9 cellular contexts compared by ENCODE assay signal in the genomic region with DNA sequence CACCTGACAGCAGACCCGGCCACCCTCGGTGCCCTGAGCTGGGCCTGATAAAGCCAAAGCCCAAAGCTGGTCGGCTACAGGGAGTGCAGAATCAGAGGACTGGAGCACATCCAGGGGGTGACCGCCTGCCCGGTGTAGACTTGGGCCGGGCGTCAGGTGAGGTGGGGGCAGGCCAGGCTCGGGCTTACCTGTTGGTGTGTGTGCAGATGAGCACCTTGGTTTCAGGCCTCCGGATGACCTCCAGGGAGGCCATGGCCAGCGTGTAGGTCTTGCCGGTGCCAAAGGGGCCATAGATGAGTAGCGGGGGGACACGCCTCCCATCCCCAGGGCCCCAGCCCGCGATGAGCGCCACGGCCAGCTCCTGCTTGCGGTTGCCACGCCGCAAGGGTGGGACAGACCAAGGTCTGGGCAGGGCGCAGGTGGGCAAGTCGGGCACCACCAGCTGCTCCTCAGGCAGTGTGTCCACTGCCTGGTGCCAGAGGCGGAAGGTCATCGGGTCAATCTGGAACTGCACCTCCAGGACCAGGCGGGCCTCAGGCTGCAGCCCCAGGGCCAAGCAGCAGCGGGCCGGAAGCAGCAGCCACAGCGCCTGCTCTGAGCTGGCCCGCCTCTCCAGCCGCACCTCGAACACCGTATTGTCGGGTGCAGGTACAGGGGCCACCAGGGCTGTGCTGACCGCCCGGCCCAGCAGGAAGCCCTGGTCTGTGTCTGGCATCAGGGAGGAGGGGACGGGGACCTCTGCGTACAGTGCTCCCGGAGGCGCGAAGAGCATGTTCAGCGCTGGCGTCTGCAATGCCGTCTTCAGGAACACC. TPM values are rescaled to one million over a fixed set of nuclear protein-coding genes. Genes with fewer than 3 reads are reported as not detected.
DNase-seq lines count a peak whose midpoint lies in the region; ATAC-seq and TF ChIP-seq lines count a peak whose summit lies in the region.
"Had no signal": no experiment of that assay in that cellular context is flagged by ENCODE, and none has a peak within 500 bp of the region (broad histone marks: within the 10 kb centered on the region; RNA-seq: fewer than 3 reads in every experiment).

No MANE protein-coding gene starts in this region.

- H3K27ac ChIP-seq in skin epidermis (peak overlapping the region in 9 of 21 experiments; percentile 7 to 76 (median 29)), trophoblast cell (ENCODE audit: low read depth, low read length) (no peak overlapping the region), ovary (no peak overlapping the region)
- H3K27ac ChIP-seq: SK-N-MC had no signal

- H3K4me1 ChIP-seq in trophoblast cell (ENCODE audit: control insufficient read depth in 1 of 2, insufficient read depth in 2 of 2, low read length in 2 of 2) (peaks cover 0 to 3% of the 10 kb centered on the region in 2 experiments), ovary (ENCODE audit: insufficient read depth) (peaks cover 5% of the 10 kb centered on the region)

- no peak overlapping the region for H3K23ac ChIP-seq in trophoblast cell (ENCODE audit: low read length)

- no peak overlapping the region for H4K91ac ChIP-seq in trophoblast cell (ENCODE audit: low read depth, low read length)

- POLR2A ChIA-PET in activated CD4-positive, alpha-beta memory T cell treated with anti-CD3 and anti-CD28 coated beads, Interleukin-2, amount 10 ng/mL, durations not matched to agents 7 days and 5 days (lab: Charles Lee) = interaction anchor here (0.6 to 2.8 kb wide), 15 partner anchors 16 to 470 kb away, joined by 3 to 19 read pairs (median 5); a partner anchor contains a TSS

- H3K9ac ChIP-seq in trophoblast cell (ENCODE audit: low read length) = no peak overlapping the region

- intact Hi-C loops in ovary (cut with DNase I) = no loop called here

- no peak overlapping the region for H4K8ac ChIP-seq in trophoblast cell (ENCODE audit: low read depth, low read length)

- no peak for TF ChIP-seq POLR2A in ovary (IDR thresholded peaks at IDR 0.05)

- peaks cover 13 to 34% of the 10 kb centered on the region in 2 experiments for H3K36me3 ChIP-seq in trophoblast cell (ENCODE audit: control insufficient read depth in 1 of 2, insufficient read depth in 2 of 2, low read length in 2 of 2)
- H3K36me3 ChIP-seq in ovary = no peaks in the 10 kb centered on the region

- no peak overlapping the region for H2AK5ac ChIP-seq in trophoblast cell (ENCODE audit: low read length)

- H3K36me3 Mint-ChIP-seq in activated CD4-positive, alpha-beta memory T cell treated with anti-CD3 and anti-CD28 coated beads, Interleukin-2, amount 10 ng/mL, durations not matched to agents 7 days and 5 days (ENCODE audit: low read depth) = peaks cover 37% of the 10 kb centered on the region

- no peak overlapping the region for H3K14ac ChIP-seq in trophoblast cell (ENCODE audit: low read length)

- peak; percentile 47 for DNase-seq in activated CD4-positive, alpha-beta memory T cell treated with anti-CD3 and anti-CD28 coated beads, Interleukin-2, amount 10 ng/mL, durations not matched to agents 7 days and 5 days
- DNase-seq in trophoblast cell = no peak
- no peak for DNase-seq in NCI-H526 treated with DMSO at 0.1 percent for 48 hours (lab: John Stamatoyannopoulos, UW)
- no peak for DNase-seq in ovary

- H3K27me3 Mint-ChIP-seq in activated CD4-positive, alpha-beta memory T cell treated with anti-CD3 and anti-CD28 coated beads, Interleukin-2, amount 10 ng/mL, durations not matched to agents 7 days and 5 days = no peaks in the 10 kb centered on the region

- peaks cover 6% of the 10 kb centered on the region for H3K9me3 ChIP-seq in trophoblast cell (ENCODE audit: insufficient read depth, low read depth, low read length)
- H3K9me3 ChIP-seq in ovary = no peaks in the 10 kb centered on the region

- TF ChIP-seq CTCF in ovary (IDR thresholded peaks at IDR 0.05) = no peak

- H3K79me1 ChIP-seq in trophoblast cell (ENCODE audit: low read length) = no peaks in the 10 kb centered on the region

- H3K27ac Mint-ChIP-seq in activated CD4-positive, alpha-beta memory T cell treated with anti-CD3 and anti-CD28 coated beads, Interleukin-2, amount 10 ng/mL, durations not matched to agents 7 days and 5 days = peak overlapping the region; percentile 73

- H3K18ac ChIP-seq in trophoblast cell (ENCODE audit: low read length) = no peak overlapping the region

- no peak overlapping the region for H3K4ac ChIP-seq in trophoblast cell (ENCODE audit: low read depth, low read length)

- ATAC-seq in GM18868 (IDR thresholded peaks at IDR 0.05; ENCODE audit: unreplicated experiment) (peak; percentile 12), HG02759 (IDR thresholded peaks at IDR 0.05; ENCODE audit: unreplicated experiment) (peak; percentile 25)

- H3K9me3 Mint-ChIP-seq in activated CD4-positive, alpha-beta memory T cell treated with anti-CD3 and anti-CD28 coated beads, Interleukin-2, amount 10 ng/mL, durations not matched to agents 7 days and 5 days = no peaks in the 10 kb centered on the region

- no peak overlapping the region for H3K4me2 ChIP-seq in trophoblast cell (ENCODE audit: low read length)

- H3K4me1 Mint-ChIP-seq in activated CD4-positive, alpha-beta memory T cell treated with anti-CD3 and anti-CD28 coated beads, Interleukin-2, amount 10 ng/mL, durations not matched to agents 7 days and 5 days = peaks cover 32% of the 10 kb centered on the region

- no peak overlapping the region for H2BK5ac ChIP-seq in trophoblast cell (ENCODE audit: low read depth, low read length, poor library complexity)

- no peak overlapping the region for H2AFZ ChIP-seq in trophoblast cell (ENCODE audit: insufficient read depth, low read length, poor library complexity)

- CTCF ChIA-PET in activated CD4-positive, alpha-beta memory T cell treated with anti-CD3 and anti-CD28 coated beads, Interleukin-2, amount 10 ng/mL, durations not matched to agents 7 days and 5 days (lab: Charles Lee) = interaction anchor here (2.2 to 2.4 kb wide), 2 partner anchors 31 to 73 kb away, joined by 8 to 10 read pairs; a partner anchor contains a TSS

- peak overlapping the region in 5 of 7 experiments; percentile 4 to 22 (median 6) for H3K4me3 ChIP-seq in skin epidermis
- H3K4me3 ChIP-seq in trophoblast cell (ENCODE audit: low read depth, low read length) = no peak overlapping the region
- H3K4me3 ChIP-seq in ovary = no peak overlapping the region
- H3K4me3 ChIP-seq: SK-N-MC had no signal

- H2BK12ac ChIP-seq in trophoblast cell (ENCODE audit: low read length) = no peak overlapping the region

- no peak for TF ChIP-seq EP300 in ovary (IDR thresholded peaks at IDR 0.05)

- WGBS in trophoblast cell (ENCODE audit: extremely low coverage, insufficient coverage, insufficient read length) = no CpG with 5 or more reads among the region's 43 CpGs
- 89 to 90% (median 89%) methylated on average over 34 to 43 of the region's 43 CpGs for WGBS in ovary, 3 donors

- no peak overlapping the region for H4K12ac ChIP-seq in trophoblast cell (ENCODE audit: low read depth, low read length)

- H3K4me3 Mint-ChIP-seq in activated CD4-positive, alpha-beta memory T cell treated with anti-CD3 and anti-CD28 coated beads, Interleukin-2, amount 10 ng/mL, durations not matched to agents 7 days and 5 days = peak overlapping the region; percentile 63

- H3K27me3 ChIP-seq in trophoblast cell (ENCODE audit: insufficient read depth, low read length) (no peaks in the 10 kb centered on the region), ovary (no peaks in the 10 kb centered on the region)

- H3K79me2 ChIP-seq in trophoblast cell (ENCODE audit: control insufficient read depth, insufficient read depth, low read length, poor library complexity) = no peaks in the 10 kb centered on the region

- H2BK120ac ChIP-seq in trophoblast cell (ENCODE audit: insufficient read depth, low read length, poor library complexity) = no peak overlapping the region

RNA-seq across cellular contexts. Expression of a gene that starts 5.7 kb away (rescaled TPM):
- 100 to 1,000 TPM; 202 to 208 TPM for total RNA-seq in activated CD4-positive, alpha-beta memory T cell treated with anti-CD3 and anti-CD28 coated beads, Interleukin-2, amount 10 ng/mL, durations not matched to agents 7 days and 5 days
- polyA plus RNA-seq in trophoblast cell (2013) = 8.7 and 9.1 TPM in 2 replicates
- 10 to 100 TPM in 6 of 7 donors, 1 to 10 TPM in 1; 9.4 to 19.6 (median 17.6) TPM for total RNA-seq in ovary
- polyA plus RNA-seq in ovary = 10 to 100 TPM in 1 of 2 donors, 1 to 10 TPM in 1; 1.8 to 10.5 TPM

RNA-seq across cellular contexts. Expression of a gene that starts 14.4 kb away (rescaled TPM):
- total RNA-seq in activated CD4-positive, alpha-beta memory T cell treated with anti-CD3 and anti-CD28 coated beads, Interleukin-2, amount 10 ng/mL, durations not matched to agents 7 days and 5 days = under 1 TPM; 0.20 to 0.30 TPM
- 0.69 and 0.85 TPM in 2 replicates for polyA plus RNA-seq in trophoblast cell (2013)
- total RNA-seq in ovary = 1 to 10 TPM in 1 of 7 donors, under 1 TPM in 5, not detected in 1; 0.10 to 5.5 (median 0.36) TPM
- polyA plus RNA-seq in ovary = under 1 TPM in 1 of 2 donors, not detected in 1; 0.35 TPM

RNA-seq across cellular contexts. Expression of a gene that starts 20.8 kb away (rescaled TPM):
- not detected for total RNA-seq in activated CD4-positive, alpha-beta memory T cell treated with anti-CD3 and anti-CD28 coated beads, Interleukin-2, amount 10 ng/mL, durations not matched to agents 7 days and 5 days
- polyA plus RNA-seq in trophoblast cell (2013) = not detected in 2 replicates
- not detected for total RNA-seq in ovary
- not detected for polyA plus RNA-seq in ovary
- total RNA-seq: pulmonary artery endothelial cell had no signal

RNA-seq across cellular contexts. Expression of a gene that starts 31.2 kb away (rescaled TPM):
- total RNA-seq in activated CD4-positive, alpha-beta memory T cell treated with anti-CD3 and anti-CD28 coated beads, Interleukin-2, amount 10 ng/mL, durations not matched to agents 7 days and 5 days = 1 to 10 TPM; 2.1 to 2.3 TPM
- polyA plus RNA-seq in trophoblast cell (2013) = 0.03 TPM in 1 of 2 replicates, not detected in the other
- total RNA-seq in ovary = under 1 TPM in 5 of 7 donors, not detected in 2; 0.08 to 0.46 (median 0.15) TPM
- under 1 TPM; 0.07 to 0.08 TPM for polyA plus RNA-seq in ovary

RNA-seq across cellular contexts. Expression of a gene that starts 47.8 kb away (rescaled TPM):
- 100 to 1,000 TPM; 228 to 232 TPM for total RNA-seq in activated CD4-positive, alpha-beta memory T cell treated with anti-CD3 and anti-CD28 coated beads, Interleukin-2, amount 10 ng/mL, durations not matched to agents 7 days and 5 days
- 330 and 341 TPM in 2 replicates for polyA plus RNA-seq in trophoblast cell (2013)
- total RNA-seq in ovary = 100 to 1,000 TPM in 6 of 7 donors, 10 to 100 TPM in 1; 53.8 to 315 (median 201) TPM
- polyA plus RNA-seq in ovary = 100 to 1,000 TPM in 1 of 2 donors, 1 to 10 TPM in 1; 4.9 to 232 TPM

Comparison
In these comparisons a context has a peak if more than half of its experiments do, and no peak if none do; other contexts are left out.
1. H3K4me3 ChIP-seq: peak in skin epidermis (5 of 7); none in trophoblast cell (single experiment) and ovary (single experiment).
2. RNA of a gene that starts 5.7 kb away (total RNA-seq): 202 to 208 TPM in activated CD4-positive, alpha-beta memory T cell treated with anti-CD3 and anti-CD28 coated beads, Interleukin-2, amount 10 ng/mL, durations not matched to agents 7 days and 5 days; 9.4 to 19.6 TPM in ovary; every median in the first group is over 4 times any median in the second.